ENCODE assay signal across 10 cellular contexts in the genomic region with DNA sequence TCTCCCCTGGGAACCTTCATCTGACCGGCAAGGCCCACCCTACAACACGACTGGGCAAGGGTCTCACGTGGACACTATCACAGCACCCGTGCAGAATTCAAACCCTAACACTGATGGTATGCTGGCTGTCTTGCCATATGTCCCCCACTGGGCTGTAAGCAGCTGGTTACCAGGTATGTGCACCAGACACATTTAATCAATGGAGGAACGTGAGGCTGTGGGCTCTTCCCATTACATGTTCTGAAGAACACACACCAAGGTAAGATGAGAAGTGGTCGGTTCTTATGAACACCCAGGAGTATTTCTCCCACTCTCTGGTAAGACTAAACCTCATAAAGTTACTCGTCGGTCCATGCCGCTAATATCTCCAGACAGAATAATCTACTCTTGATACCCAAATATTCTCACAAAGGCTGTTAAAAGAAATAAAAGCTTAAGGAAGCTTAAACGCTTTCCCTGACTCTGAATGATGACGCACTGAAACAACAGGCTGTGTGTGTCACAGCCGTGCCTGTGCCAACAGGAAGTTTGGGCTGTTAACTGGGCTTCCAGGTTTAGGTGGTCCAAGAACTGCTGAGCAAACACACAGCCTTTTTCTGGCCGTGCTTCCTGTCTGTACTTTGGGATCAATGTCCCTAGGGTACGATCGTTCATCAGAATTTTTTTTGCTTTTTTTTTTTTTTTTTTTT.
DNase-seq lines count a peak whose midpoint lies in the region; ATAC-seq and TF ChIP-seq lines count a peak whose summit lies in the region.
"Had no signal": no experiment of that assay in that cellular context is flagged by ENCODE, and none has a peak within 500 bp of the region (broad histone marks: within the 10 kb centered on the region; RNA-seq: fewer than 3 reads in every experiment).

No MANE protein-coding gene starts in this region.

- DNase-seq in AG10803 (ENCODE audit: low read depth) (peak; percentile 18), SK-N-MC (ENCODE audit: low read depth, low spot score) (no peak), fibroblast of peridontal ligament (ENCODE audit: extremely low read depth) (peak; percentile 71), osteoblast (ENCODE audit: insufficient read length, low spot score, missing footprints) (peak; percentile 97), T-cell (no peak), NCI-H187 treated with DMSO at 0.1 percent for 48 hours (lab: John Stamatoyannopoulos, UW) (no peak)
- no peak for DNase-seq in stimulated activated CD4-positive, alpha-beta T cell treated with anti-CD3 and anti-CD28 coated beads, Interleukin-15, amount 100 ng/mL, for 24 hours
- no peak for DNase-seq in naive thymus-derived CD8-positive, alpha-beta T cell
- DNase-seq: CD8-positive, alpha-beta memory T cell; MV-4-11 had no signal

- H3K9me3 ChIP-seq in SK-N-MC (ENCODE audit: low read depth, low read length) (no peaks in the 10 kb centered on the region), osteoblast (ENCODE audit: low read depth, low read length) (no peaks in the 10 kb centered on the region)

- H3K27me3 Mint-ChIP-seq in T-cell, result no peaks in the 10 kb centered on the region
- no peaks in the 10 kb centered on the region for H3K27me3 Mint-ChIP-seq in naive thymus-derived CD8-positive, alpha-beta T cell
- H3K27me3 Mint-ChIP-seq: CD8-positive, alpha-beta memory T cell had no signal

- H4K20me1 ChIP-seq in osteoblast (ENCODE audit: insufficient read depth, low read length), result no peaks in the 10 kb centered on the region

- peaks cover 14% of the 10 kb centered on the region for H3K4me1 ChIP-seq in osteoblast (ENCODE audit: insufficient read depth, low read length)

- POLR2A ChIA-PET in T-cell (lab: Charles Lee), result no interaction called here
- POLR2A ChIA-PET in naive thymus-derived CD8-positive, alpha-beta T cell (lab: Charles Lee), result interaction anchor here (0.6 kb wide), 1 partner anchor 16 kb away, joined by 5 read pairs; no protein-coding TSS in a partner anchor

- H3K27me3 ChIP-seq in osteoblast (ENCODE audit: insufficient read depth, low read length), result no peaks in the 10 kb centered on the region

- no peak for ATAC-seq in T-cell (replicated peaks in 1 of 4)
- no peak for ATAC-seq in naive thymus-derived CD8-positive, alpha-beta T cell

- peaks cover 20% of the 10 kb centered on the region for H3K36me3 Mint-ChIP-seq in T-cell
- H3K36me3 Mint-ChIP-seq in naive thymus-derived CD8-positive, alpha-beta T cell, result peaks cover 0 to 51% (median 11%) of the 10 kb centered on the region in 3 donors

- H3K4me2 ChIP-seq in osteoblast (ENCODE audit: insufficient read depth, low read length), result peak overlapping the region; percentile 81

- H3K4me3 ChIP-seq in AG10803 (ENCODE audit: low read length), result no peak overlapping the region
- H3K4me3 ChIP-seq in SK-N-MC, result no peak overlapping the region; the same call in 1 of the 2 replicates
- H3K4me3 ChIP-seq in osteoblast (ENCODE audit: insufficient read depth, low read length), result peak overlapping the region; percentile 47

- no peak overlapping the region for H3K4me3 Mint-ChIP-seq in T-cell
- no peak overlapping the region for H3K4me3 Mint-ChIP-seq in naive thymus-derived CD8-positive, alpha-beta T cell
- H3K4me3 Mint-ChIP-seq: CD8-positive, alpha-beta memory T cell had no signal

- H3K9ac ChIP-seq in SK-N-MC (ENCODE audit: insufficient read length), result no peak overlapping the region

- no peaks in the 10 kb centered on the region for H3K9me3 Mint-ChIP-seq in T-cell
- no peaks in the 10 kb centered on the region for H3K9me3 Mint-ChIP-seq in naive thymus-derived CD8-positive, alpha-beta T cell
- H3K9me3 Mint-ChIP-seq: CD8-positive, alpha-beta memory T cell had no signal

- no peak overlapping the region for H3K27ac Mint-ChIP-seq in T-cell
- peak overlapping the region in 2 of 10 donors; percentile 22 to 53 for H3K27ac Mint-ChIP-seq in naive thymus-derived CD8-positive, alpha-beta T cell

- H3K79me2 ChIP-seq in osteoblast (ENCODE audit: insufficient read depth, low read length), result peaks cover 14% of the 10 kb centered on the region

- H3K27ac ChIP-seq in SK-N-MC (peak overlapping the region; percentile 52), osteoblast (ENCODE audit: low read depth, low read length) (peak overlapping the region; percentile 76)

- CTCF ChIA-PET in T-cell (lab: Charles Lee), result no interaction called here

- TF ChIP-seq CTCF in AG10803 (conservative IDR thresholded peaks at IDR 0.05; ENCODE audit: low read length) (no peak), osteoblast (IDR thresholded peaks at IDR 0.05; ENCODE audit: extremely low read depth, low read depth, low read length) (no peak)

- peak overlapping the region; percentile 86 for H2AFZ ChIP-seq in osteoblast (ENCODE audit: low read length)

- peaks cover 2 to 15% (median 15%) of the 10 kb centered on the region in 3 donors for H3K4me1 Mint-ChIP-seq in T-cell
- peaks cover 1 to 20% (median 15%) of the 10 kb centered on the region in 4 donors for H3K4me1 Mint-ChIP-seq in naive thymus-derived CD8-positive, alpha-beta T cell

- peaks cover 3% of the 10 kb centered on the region; the same call in 1 of the 2 replicates for H3K36me3 ChIP-seq in SK-N-MC (ENCODE audit: insufficient read depth, low read length)
- H3K36me3 ChIP-seq in osteoblast (ENCODE audit: insufficient read depth, low read length), result no peaks in the 10 kb centered on the region

Comparison
In these comparisons a context has a peak if more than half of its experiments do, and no peak if none do; other contexts are left out.
1. DNase-seq: peak in AG10803 (single experiment), fibroblast of peridontal ligament (single experiment) and osteoblast (single experiment); none in SK-N-MC (single experiment), stimulated activated CD4-positive, alpha-beta T cell treated with anti-CD3 and anti-CD28 coated beads, Interleukin-15, amount 100 ng/mL, for 24 hours (single experiment), T-cell (0 of 34), NCI-H187 treated with DMSO at 0.1 percent for 48 hours (single experiment) and naive thymus-derived CD8-positive, alpha-beta T cell (0 of 10).